8 cellular contexts compared by ENCODE assay signal in genomic region chr21:33238565-33239255, GRCh38. TPM values are rescaled to one million over a fixed set of nuclear protein-coding genes. Genes with fewer than 3 reads are reported as not detected.
A peak's percentile ranks its signal among the peaks of the same experiment; 100 is the strongest.
DNase-seq lines count a peak whose midpoint lies in the region; ATAC-seq and TF ChIP-seq lines count a peak whose summit lies in the region.

No MANE protein-coding gene starts in this region.

- DNase-seq in Karpas-422 (peak; percentile 74), memory B cell (ENCODE audit: low spot score in 2 of 2) (no peak), A673 (ENCODE audit: low spot score) (no peak), mucosa of gallbladder (ENCODE audit: low spot score) (no peak), sciatic nerve (ENCODE audit: low spot score) (no peak), NCI-H524 (lab: John Stamatoyannopoulos, UW) (no peak)

- peak overlapping the region; percentile 83 for H3K4me2 ChIP-seq in Karpas-422 (ENCODE audit: low read depth, low read length, poor library complexity, severe bottlenecking)

- CTCF ChIA-PET in A673 (lab: Charles Lee): no interaction called here

- H3K9me2 ChIP-seq in Karpas-422 (replicated peaks; ENCODE audit: insufficient read depth, low read length): no peaks in the 10 kb centered on the region

- peaks cover 43% of the 10 kb centered on the region for H3K4me1 Mint-ChIP-seq in memory B cell

- H3K27ac ChIP-seq in Karpas-422 (ENCODE audit: low read length) (peak overlapping the region; percentile 93), A673 (ENCODE audit: low read depth, low read length, poor library complexity, severe bottlenecking) (no peak overlapping the region)

- no peaks in the 10 kb centered on the region for H3K27me3 Mint-ChIP-seq in memory B cell

- H3K9ac ChIP-seq in Karpas-422 (ENCODE audit: low read length): peak overlapping the region; percentile 66

- POLR2A ChIA-PET in A673 (lab: Charles Lee; ENCODE audit: low non-redundant PET): no interaction called here

- H3K27me3 ChIP-seq in Karpas-422 (ENCODE audit: low read length): no peaks in the 10 kb centered on the region
- H3K27me3 ChIP-seq in A673 (replicated peaks; ENCODE audit: insufficient read depth, low read depth, low read length, poor library complexity): no peaks in the 10 kb centered on the region

- H2AFZ ChIP-seq in Karpas-422 (ENCODE audit: low read length): no peak overlapping the region

- H3K9me3 Mint-ChIP-seq in memory B cell: no peaks in the 10 kb centered on the region

- no peak for TF ChIP-seq CTCF in A673 (conservative IDR thresholded peaks at IDR 0.05; ENCODE audit: low read depth, low read length)

- ATAC-seq in GM18519 (IDR thresholded peaks at IDR 0.05; ENCODE audit: low FRiP score, unreplicated experiment): peak; percentile 48
- ATAC-seq in GM21737 (IDR thresholded peaks at IDR 0.05; ENCODE audit: unreplicated experiment): peak; percentile 63
- peak; percentile 61 for ATAC-seq in memory B cell (ENCODE audit: low read depth)
- ATAC-seq in sciatic nerve: no peak

- no TSS peak for BruUV-seq in A673 (replicated peaks; lab: Mats Ljungman, UMichigan)

- peaks cover 84% of the 10 kb centered on the region for H3K79me2 ChIP-seq in Karpas-422 (ENCODE audit: low read length)

- H3K27ac Mint-ChIP-seq in memory B cell: peak overlapping the region; percentile 69

- H3K4me3 Mint-ChIP-seq in memory B cell: peak overlapping the region; percentile 52

- H4K20me1 ChIP-seq in Karpas-422 (ENCODE audit: insufficient read depth, low read depth, low read length): no peaks in the 10 kb centered on the region

- peak overlapping the region; percentile 56 for H3K4me3 ChIP-seq in Karpas-422 (ENCODE audit: low read length)
- H3K4me3 ChIP-seq in A673 (ENCODE audit: low read depth, low read length, poor library complexity, severe bottlenecking): no peak overlapping the region

- intact Hi-C loops in A673 (cut with micrococcal nuclease; ENCODE audit: unreplicated experiment) (no loop called here), sciatic nerve (cut with DNase I) (no loop called here)

- H3K36me3 ChIP-seq in Karpas-422 (ENCODE audit: insufficient read depth, low read length) (peaks cover 4% of the 10 kb centered on the region), A673 (ENCODE audit: insufficient read depth, low read length, poor library complexity, severe bottlenecking) (no peaks in the 10 kb centered on the region)

- H3K4me1 ChIP-seq in Karpas-422 (ENCODE audit: low read length): peaks cover 68% of the 10 kb centered on the region
- peaks cover 35% of the 10 kb centered on the region for H3K4me1 ChIP-seq in A673 (ENCODE audit: insufficient read depth, low read length, poor library complexity, severe bottlenecking)

- peaks cover 27% of the 10 kb centered on the region for H3K36me3 Mint-ChIP-seq in memory B cell

- H3K9me3 ChIP-seq in Karpas-422 (ENCODE audit: low read length) (no peaks in the 10 kb centered on the region), A673 (ENCODE audit: low read depth, low read length, poor library complexity, severe bottlenecking) (no peaks in the 10 kb centered on the region)

RNA-seq across cellular contexts. Expression of gene IFNAR2, which starts 9.0 kb away (rescaled TPM):
- 10.2 and 25.3 TPM in 2 replicates for total RNA-seq in Karpas-422 (2014; rRNA removed; shearing (Covaris generic); ENCODE audit: low replicate concordance)
- 21.5 and 28.2 TPM in 2 replicates for total RNA-seq in A673 (2021)
- total RNA-seq in mucosa of gallbladder: 31.5 TPM
- total RNA-seq in sciatic nerve: 43.3 TPM

RNA-seq across cellular contexts. Expression of gene IL10RB, which starts 27.5 kb away (rescaled TPM):
- total RNA-seq in Karpas-422 (2014; rRNA removed; shearing (Covaris generic); ENCODE audit: low replicate concordance): 48.8 and 67.0 TPM in 2 replicates
- 11.1 and 12.7 TPM in 2 replicates for total RNA-seq in A673 (2021)
- 31.2 TPM for total RNA-seq in mucosa of gallbladder
- 25.5 TPM for total RNA-seq in sciatic nerve
